Comparison of ENCODE assay signal across 13 cellular contexts in genomic region chr16:15960124-15960971, GRCh38. TPM values are rescaled to one million over a fixed set of nuclear protein-coding genes. Genes with fewer than 3 reads are reported as not detected.
DNase-seq lines count a peak whose midpoint lies in the region; ATAC-seq and TF ChIP-seq lines count a peak whose summit lies in the region.
"Had no signal": no experiment of that assay in that cellular context is flagged by ENCODE, and none has a peak within 500 bp of the region (broad histone marks: within the 10 kb centered on the region; RNA-seq: fewer than 3 reads in every experiment).

No MANE protein-coding gene starts in this region.

- intact Hi-C loops in esophagus squamous epithelium (cut with DNase I): no loop called here
- intact Hi-C loops in stomach (cut with DNase I; ENCODE audit: low total_unique reads): loop anchor here (10.0 kb wide), 1 partner anchor 74 kb away; no protein-coding TSS in a partner anchor

- ATAC-seq in WTC11 (peak; percentile 36), HG02870 (IDR thresholded peaks at IDR 0.05; ENCODE audit: unreplicated experiment) (no peak), HG03108 (IDR thresholded peaks at IDR 0.05; ENCODE audit: unreplicated experiment) (no peak)

- H3K27me3 Mint-ChIP-seq in activated naive CD4-positive, alpha-beta T cell treated with anti-CD3 and anti-CD28 coated beads, Interleukin-2, amount 10 ng/mL, durations not matched to agents 7 days and 5 days: no peaks in the 10 kb centered on the region
- no peaks in the 10 kb centered on the region; the same call in 1 of the 2 replicates for H3K27me3 Mint-ChIP-seq in WTC11 (ENCODE audit: low read depth)

- peak overlapping the region; percentile 62 for H3K4me3 Mint-ChIP-seq in activated naive CD4-positive, alpha-beta T cell treated with anti-CD3 and anti-CD28 coated beads, Interleukin-2, amount 10 ng/mL, durations not matched to agents 7 days and 5 days
- H3K4me3 Mint-ChIP-seq in WTC11: no peak overlapping the region

- peak overlapping the region; percentile 99 for H3K27ac Mint-ChIP-seq in activated naive CD4-positive, alpha-beta T cell treated with anti-CD3 and anti-CD28 coated beads, Interleukin-2, amount 10 ng/mL, durations not matched to agents 7 days and 5 days
- peak overlapping the region; percentile 90 for H3K27ac Mint-ChIP-seq in WTC11

- POLR2A ChIA-PET in WTC11 (lab: Charles Lee): interaction anchor here (0.6 to 1.2 kb wide), 2 partner anchors 11 to 73 kb away, joined by 4 read pairs; no protein-coding TSS in a partner anchor

- H3K27me3 ChIP-seq in esophagus squamous epithelium (no peaks in the 10 kb centered on the region), stomach (no peaks in the 10 kb centered on the region)
- H3K27me3 ChIP-seq: MG63 had no signal

- peaks cover 46% of the 10 kb centered on the region for H3K36me3 Mint-ChIP-seq in activated naive CD4-positive, alpha-beta T cell treated with anti-CD3 and anti-CD28 coated beads, Interleukin-2, amount 10 ng/mL, durations not matched to agents 7 days and 5 days
- H3K36me3 Mint-ChIP-seq in WTC11: peaks cover 34% of the 10 kb centered on the region

- DNase-seq in activated naive CD4-positive, alpha-beta T cell treated with anti-CD3 and anti-CD28 coated beads, Interleukin-2, amount 10 ng/mL, durations not matched to agents 7 days and 5 days: no peak
- DNase-seq in activated naive CD4-positive, alpha-beta T cell (lab: John Stamatoyannopoulos, UW): no peak
- no peak for DNase-seq in WTC11 (ENCODE audit: low spot score)
- DNase-seq in esophagus squamous epithelium (lab: John Stamatoyannopoulos, UW): no peak
- DNase-seq in stomach: no peak
- DNase-seq in NCI-H1436 treated with DMSO at 0.1 percent for 48 hours (lab: John Stamatoyannopoulos, UW): no peak
- DNase-seq: GDM1, hippocampal formation, NCI-H526, substantia nigra had no signal

- no peak for TF ChIP-seq EP300 in stomach (IDR thresholded peaks at IDR 0.05)

- no peaks in the 10 kb centered on the region for H3K36me3 ChIP-seq in esophagus squamous epithelium
- H3K36me3 ChIP-seq in stomach: no peaks in the 10 kb centered on the region

- H3K4me3 ChIP-seq in esophagus squamous epithelium: no peak overlapping the region
- H3K4me3 ChIP-seq in stomach: no peak overlapping the region
- H3K4me3 ChIP-seq: MG63 had no signal

- H3K9me3 ChIP-seq in esophagus squamous epithelium (no peaks in the 10 kb centered on the region), stomach (no peaks in the 10 kb centered on the region)

- TF ChIP-seq CTCF in WTC11 (IDR thresholded peaks at IDR 0.05) (no peak), esophagus squamous epithelium (IDR thresholded peaks at IDR 0.05) (no peak), stomach (IDR thresholded peaks at IDR 0.05) (no peak)

- no peak for TF ChIP-seq POLR2A in esophagus squamous epithelium (IDR thresholded peaks at IDR 0.05)
- no peak for TF ChIP-seq POLR2A in stomach (IDR thresholded peaks at IDR 0.05)

- 60 to 85% methylated on average over 11 to 12 of the region's 12 CpGs for WGBS in esophagus squamous epithelium, 2 donors
- WGBS in stomach, 5 donors: 81 to 87% (median 85%) methylated on average over 12 of the region's 12 CpGs

- CTCF ChIA-PET in activated naive CD4-positive, alpha-beta T cell treated with anti-CD3 and anti-CD28 coated beads, Interleukin-2, amount 10 ng/mL, durations not matched to agents 7 days and 5 days (lab: Charles Lee): interaction anchor here (0.7 to 1.0 kb wide), 2 partner anchors 86 to 154 kb away, joined by 3 to 4 read pairs; no protein-coding TSS in a partner anchor
- CTCF ChIA-PET in WTC11 (lab: Charles Lee): interaction anchor here (1.1 to 1.4 kb wide), 2 partner anchors 31 to 72 kb away, joined by 3 read pairs; partner anchors contain the start of gene CEP20

- peaks cover 77% of the 10 kb centered on the region for H3K4me1 Mint-ChIP-seq in activated naive CD4-positive, alpha-beta T cell treated with anti-CD3 and anti-CD28 coated beads, Interleukin-2, amount 10 ng/mL, durations not matched to agents 7 days and 5 days
- peaks cover 67% of the 10 kb centered on the region for H3K4me1 Mint-ChIP-seq in WTC11

- H3K9me3 Mint-ChIP-seq in activated naive CD4-positive, alpha-beta T cell treated with anti-CD3 and anti-CD28 coated beads, Interleukin-2, amount 10 ng/mL, durations not matched to agents 7 days and 5 days: peaks cover 19% of the 10 kb centered on the region
- peaks cover 22% of the 10 kb centered on the region for H3K9me3 Mint-ChIP-seq in WTC11

- peaks cover 19 to 92% (median 41%) of the 10 kb centered on the region in 3 donors for H3K4me1 ChIP-seq in esophagus squamous epithelium
- H3K4me1 ChIP-seq in stomach: peaks cover 0 to 84% (median 31%) of the 10 kb centered on the region in 4 donors

- H3K27ac ChIP-seq in esophagus squamous epithelium: peak overlapping the region in 3 of 4 donors; percentile 40 to 57 (median 44)
- peak overlapping the region; percentile 11 to 45 (median 28) for H3K27ac ChIP-seq in stomach

TF ChIP-seq in WTC11, 78 proteins besides CTCF, POLR2A, EP300 and RAD21:
- TF ChIP-seq ZNF138 (CRISPR knock-in tag; conservative IDR thresholded peaks at IDR 0.05) (no peak), ZNF121 (CRISPR knock-in tag; IDR thresholded peaks at IDR 0.05) (peak; percentile 51; the same call in 1 of the 2 replicates)

RNA-seq across cellular contexts. Expression of gene ABCC1, which starts 10.9 kb away (rescaled TPM):
- total RNA-seq in WTC11 (2021): 61.9 to 64.9 TPM (median 63.9 TPM) in 3 replicates
- total RNA-seq in esophagus squamous epithelium: 10 to 100 TPM; 22.9 to 56.7 (median 46.9) TPM
- total RNA-seq in stomach: 100 to 1,000 TPM in 1 of 5 donors, 10 to 100 TPM in 4; 21.4 to 105 (median 50.4) TPM
- 10 to 100 TPM in 1 of 3 donors, 1 to 10 TPM in 2; 2.3 to 10.5 (median 6.5) TPM for polyA plus RNA-seq in stomach
